15 cellular contexts compared by ENCODE assay signal in genomic region chr1:1431006-1431844, GRCh38. TPM values are rescaled to one million over a fixed set of nuclear protein-coding genes. Genes with fewer than 3 reads are reported as not detected.
DNase-seq lines count a peak whose midpoint lies in the region; ATAC-seq, FAIRE-seq and TF ChIP-seq lines count a peak whose summit lies in the region.
"Had no signal": no experiment of that assay in that cellular context is flagged by ENCODE, and none has a peak within 500 bp of the region (broad histone marks: within the 10 kb centered on the region; RNA-seq: fewer than 3 reads in every experiment).

No MANE protein-coding gene starts in this region.

- H3K27me3 Mint-ChIP-seq in MCF 10A (ENCODE audit: insufficient read depth, unreplicated experiment) = no peaks in the 10 kb centered on the region
- H3K27me3 Mint-ChIP-seq in activated CD4-positive, alpha-beta T cell treated with anti-CD3 and anti-CD28 coated beads, Interleukin-2, amount 10 ng/mL, durations not matched to agents 24 days and 14 days = peaks cover 14% of the 10 kb centered on the region

- intact Hi-C loops in breast epithelium (cut with DNase I; ENCODE audit: low total_unique reads) = loop anchor here (2.0 kb wide), 1 partner anchor 430 kb away; the partner anchor contains the start of gene HES4
- intact Hi-C loops in MCF 10A (cut with micrococcal nuclease) = no loop called here
- intact Hi-C loops in heart right ventricle (cut with DNase I) = loop anchor here in 1 of 10 donors (10.0 kb wide), 1 partner anchor 74 kb away; no protein-coding TSS in a partner anchor
- intact Hi-C loops in pancreas (cut with DNase I) = no loop called here
- intact Hi-C loops in activated CD4-positive, alpha-beta T cell treated with anti-CD3 and anti-CD28 coated beads, Interleukin-2, amount 10 ng/mL, durations not matched to agents 24 days and 14 days (cut with micrococcal nuclease) = loop anchor here (5.0 kb wide), 1 partner anchor 34 kb away; the partner anchor contains the start of gene CCNL2

- FAIRE-seq in pancreas (lab: Jason Lieb, UNC) = no peak
- FAIRE-seq: A204.1, islet of Langerhans, K562 had no signal

- ATAC-seq in heart right ventricle (peak in 4 of 8 donors; percentile 1 to 13 (median 2)), pancreas (no peak), GM18868 (IDR thresholded peaks at IDR 0.05; ENCODE audit: unreplicated experiment) (no peak)
- ATAC-seq: effector memory CD8-positive, alpha-beta T cell had no signal

- H3K36me3 Mint-ChIP-seq in MCF 10A (ENCODE audit: insufficient read depth, unreplicated experiment) = no peaks in the 10 kb centered on the region
- H3K36me3 Mint-ChIP-seq in activated CD4-positive, alpha-beta T cell treated with anti-CD3 and anti-CD28 coated beads, Interleukin-2, amount 10 ng/mL, durations not matched to agents 24 days and 14 days (ENCODE audit: low read depth) = no peaks in the 10 kb centered on the region

- DNase-seq in breast epithelium (ENCODE audit: low spot score in 2 of 2) = no peak
- no peak for DNase-seq in MCF 10A (ENCODE audit: unreplicated experiment)
- DNase-seq in heart right ventricle = no peak
- peak in 4 of 6 donors; percentile 26 to 70 (median 33) for DNase-seq in pancreas
- DNase-seq in AML-193 (lab: John Stamatoyannopoulos, UW) = no peak
- DNase-seq in activated CD4-positive, alpha-beta T cell treated with anti-CD3 and anti-CD28 coated beads, Interleukin-2, amount 10 ng/mL, durations not matched to agents 24 days and 14 days = no peak
- DNase-seq in activated CD4-positive, CD25-positive, alpha-beta regulatory T cell treated with anti-CD3 and anti-CD28 coated beads, Interleukin-2, amount 50 U/mL, for 72 hours = no peak
- DNase-seq: effector memory CD8-positive, alpha-beta T cell; GDM1 had no signal

- no peaks in the 10 kb centered on the region for H3K27me3 ChIP-seq in breast epithelium
- peaks cover 0 to 49% (median 10%) of the 10 kb centered on the region in 7 donors for H3K27me3 ChIP-seq in heart right ventricle
- H3K27me3 ChIP-seq in pancreas = no peaks in the 10 kb centered on the region

- no peaks in the 10 kb centered on the region for H3K4me1 Mint-ChIP-seq in MCF 10A (ENCODE audit: insufficient read depth, unreplicated experiment)
- H3K4me1 Mint-ChIP-seq in activated CD4-positive, alpha-beta T cell treated with anti-CD3 and anti-CD28 coated beads, Interleukin-2, amount 10 ng/mL, durations not matched to agents 24 days and 14 days = peaks cover 9% of the 10 kb centered on the region

- TF ChIP-seq POLR2A in breast epithelium (IDR thresholded peaks at IDR 0.05) = no peak

- no peaks in the 10 kb centered on the region for H3K36me3 ChIP-seq in breast epithelium
- no peaks in the 10 kb centered on the region for H3K36me3 ChIP-seq in heart right ventricle
- H3K36me3 ChIP-seq in pancreas = no peaks in the 10 kb centered on the region

- H3K4me3 ChIP-seq in breast epithelium = peak overlapping the region in 2 of 3 donors; percentile 13 to 86
- peak overlapping the region in 4 of 10 donors; percentile 8 to 19 (median 14) for H3K4me3 ChIP-seq in heart right ventricle
- H3K4me3 ChIP-seq in pancreas = no peak overlapping the region
- H3K4me3 ChIP-seq: K562 had no signal

- 46 to 48% methylated on average over 18 of the region's 18 CpGs for WGBS in heart right ventricle, 2 donors
- 51 to 65% methylated on average over 10 to 18 of the region's 18 CpGs for WGBS in pancreas, 2 donors

- CTCF ChIA-PET in MCF 10A (lab: Yijun Ruan, JAX) = interaction anchor here (2.8 kb wide), 1 partner anchor 10 kb away, joined by 11 read pairs; no protein-coding TSS in a partner anchor

- BruUV-seq in MCF 10A (replicated peaks; lab: Mats Ljungman, UMichigan) = no TSS peak

- TF ChIP-seq CTCF in breast epithelium (IDR thresholded peaks at IDR 0.05) (no peak), MCF 10A (IDR thresholded peaks at IDR 0.05; ENCODE audit: unreplicated experiment) (no peak), heart right ventricle (IDR thresholded peaks at IDR 0.05) (no peak), pancreas (IDR thresholded peaks at IDR 0.05) (no peak)

- H3K9me3 Mint-ChIP-seq in MCF 10A (ENCODE audit: unreplicated experiment) = no peaks in the 10 kb centered on the region
- no peaks in the 10 kb centered on the region for H3K9me3 Mint-ChIP-seq in activated CD4-positive, alpha-beta T cell treated with anti-CD3 and anti-CD28 coated beads, Interleukin-2, amount 10 ng/mL, durations not matched to agents 24 days and 14 days
- H3K9me3 Mint-ChIP-seq: activated T-helper 2 cell treated with anti-CD3 and anti-CD28 coated beads, Interferon-gamma antibody, Interleukin-2, Interleukin-4, amounts not matched to agents 10 μg/mL and 5 μg/mL and 100 μg/mL, durations not matched to agents 14 hours and 24 hours and 36 hours; effector memory CD8-positive, alpha-beta T cell; stimulated activated naive CD8-positive, alpha-beta T cell treated with anti-CD3 and anti-CD28 coated beads, Interleukin-15, Interleukin-2, amounts not matched to agents 100 ng/mL and 50 ng/mL, for 24 hours had no signal

- H3K4me1 ChIP-seq in breast epithelium = peaks cover 43 to 59% of the 10 kb centered on the region in 2 donors
- H3K4me1 ChIP-seq in heart right ventricle = peaks cover 46 to 76% (median 70%) of the 10 kb centered on the region in 9 donors
- peaks cover 12 to 60% (median 42%) of the 10 kb centered on the region in 3 donors for H3K4me1 ChIP-seq in pancreas

- POLR2A ChIA-PET in MCF 10A (lab: Yijun Ruan, JAX) = no interaction called here

- H3K27ac ChIP-seq in breast epithelium = peak overlapping the region; percentile 95 to 99
- peak overlapping the region; percentile 79 to 98 (median 92) for H3K27ac ChIP-seq in heart right ventricle
- H3K27ac ChIP-seq in pancreas = peak overlapping the region; percentile 81 to 96 (median 92)

- H3K27ac Mint-ChIP-seq in MCF 10A (ENCODE audit: low read depth, unreplicated experiment) = no peak overlapping the region
- no peak overlapping the region for H3K27ac Mint-ChIP-seq in activated CD4-positive, alpha-beta T cell treated with anti-CD3 and anti-CD28 coated beads, Interleukin-2, amount 10 ng/mL, durations not matched to agents 24 days and 14 days
- H3K27ac Mint-ChIP-seq: activated T-helper 2 cell treated with anti-CD3 and anti-CD28 coated beads, Interferon-gamma antibody, Interleukin-2, Interleukin-4, amounts not matched to agents 10 μg/mL and 5 μg/mL and 100 μg/mL, durations not matched to agents 14 hours and 24 hours and 36 hours; stimulated activated naive CD8-positive, alpha-beta T cell treated with anti-CD3 and anti-CD28 coated beads, Interleukin-15, Interleukin-2, amounts not matched to agents 100 ng/mL and 50 ng/mL, for 24 hours had no signal

- no peak overlapping the region for H3K4me3 Mint-ChIP-seq in MCF 10A (ENCODE audit: unreplicated experiment)
- H3K4me3 Mint-ChIP-seq in activated CD4-positive, alpha-beta T cell treated with anti-CD3 and anti-CD28 coated beads, Interleukin-2, amount 10 ng/mL, durations not matched to agents 24 days and 14 days = no peak overlapping the region
- H3K4me3 Mint-ChIP-seq: effector memory CD8-positive, alpha-beta T cell; stimulated activated naive CD8-positive, alpha-beta T cell treated with anti-CD3 and anti-CD28 coated beads, Interleukin-15, Interleukin-2, amounts not matched to agents 100 ng/mL and 50 ng/mL, for 24 hours had no signal

- H3K9me3 ChIP-seq in breast epithelium = no peaks in the 10 kb centered on the region
- H3K9me3 ChIP-seq in heart right ventricle = no peaks in the 10 kb centered on the region
- H3K9me3 ChIP-seq in pancreas = no peaks in the 10 kb centered on the region

RNA-seq across cellular contexts. Expression of gene VWA1, which starts 4.3 kb away (rescaled TPM):
- 10 to 100 TPM; 13.0 to 44.8 (median 35.7) TPM for total RNA-seq in breast epithelium
- total RNA-seq in MCF 10A (2022) = 0.37 and 0.54 TPM in 2 replicates
- total RNA-seq in heart right ventricle = 10 to 100 TPM; 10.8 to 52.8 (median 14.1) TPM
- polyA plus RNA-seq in heart right ventricle = 10 to 100 TPM; 13.9 to 27.5 TPM
- total RNA-seq in pancreas = 100 to 1,000 TPM in 2 of 6 donors, 10 to 100 TPM in 4; 25.4 to 138 (median 52.9) TPM
- 10 to 100 TPM; 53.3 to 58.7 TPM for polyA plus RNA-seq in pancreas
- 4.9 and 5.2 TPM in 2 replicates for total RNA-seq in activated CD4-positive, alpha-beta T cell treated with anti-CD3 and anti-CD28 coated beads, Interleukin-2, amount 10 ng/mL, durations not matched to agents 24 days and 14 days

RNA-seq across cellular contexts. Expression of gene ANKRD65, which starts 10.1 kb away (rescaled TPM):
- total RNA-seq in breast epithelium (10 to 100 TPM; 10.2 to 16.0 (median 12.2) TPM), MCF 10A (2022) (0.86 and 1.4 TPM in 2 replicates), heart right ventricle (1 to 10 TPM in 7 of 10 donors, under 1 TPM in 3; 0.37 to 2.5 (median 1.8) TPM), pancreas (10 to 100 TPM in 3 of 6 donors, 1 to 10 TPM in 3; 2.3 to 16.1 (median 10.7) TPM)
- polyA plus RNA-seq in heart right ventricle (1 to 10 TPM; 1.2 to 3.1 TPM), pancreas (10 to 100 TPM; 22.1 to 41.8 TPM)
- total RNA-seq in activated CD4-positive, alpha-beta T cell treated with anti-CD3 and anti-CD28 coated beads, Interleukin-2, amount 10 ng/mL, durations not matched to agents 24 days and 14 days = not detected in 2 replicates
- total RNA-seq: activated T-helper 2 cell treated with anti-CD3 and anti-CD28 coated beads, Interferon-gamma antibody, Interleukin-2, Interleukin-4, amounts not matched to agents 10 μg/mL and 5 μg/mL and 100 μg/mL, durations not matched to agents 14 hours and 24 hours and 36 hours; K562 had no signal
- polyA plus RNA-seq: K562 had no signal

RNA-seq across cellular contexts. Expression of gene ATAD3C, which starts 18.3 kb away (rescaled TPM):
- 1 to 10 TPM; 1.9 to 8.5 (median 4.3) TPM for total RNA-seq in breast epithelium
- 0.27 and 2.0 TPM in 2 replicates for total RNA-seq in MCF 10A (2022)
- total RNA-seq in heart right ventricle = 1 to 10 TPM in 5 of 10 donors, under 1 TPM in 5; 0.11 to 2.2 (median 1.2) TPM
- under 1 TPM; 0.49 to 0.66 TPM for polyA plus RNA-seq in heart right ventricle
- 1 to 10 TPM; 2.4 to 9.5 (median 5.8) TPM for total RNA-seq in pancreas
- 10 to 100 TPM; 11.4 to 22.0 TPM for polyA plus RNA-seq in pancreas
- total RNA-seq in activated CD4-positive, alpha-beta T cell treated with anti-CD3 and anti-CD28 coated beads, Interleukin-2, amount 10 ng/mL, durations not matched to agents 24 days and 14 days = 0.40 and 0.75 TPM in 2 replicates

RNA-seq across cellular contexts. Expression of gene MRPL20, which starts 24.1 kb away (rescaled TPM):
- total RNA-seq in breast epithelium (100 to 1,000 TPM; 127 to 149 (median 147) TPM), MCF 10A (2022) (131 and 137 TPM in 2 replicates), heart right ventricle (100 to 1,000 TPM; 116 to 162 (median 132) TPM), pancreas (10 to 100 TPM; 42.1 to 71.8 (median 49.1) TPM)
- polyA plus RNA-seq in heart right ventricle (100 to 1,000 TPM; 124 to 224 TPM), pancreas (100 to 1,000 TPM in 1 of 2 donors, 10 to 100 TPM in 1; 69.0 to 121 TPM)
- 187 and 194 TPM in 2 replicates for total RNA-seq in activated CD4-positive, alpha-beta T cell treated with anti-CD3 and anti-CD28 coated beads, Interleukin-2, amount 10 ng/mL, durations not matched to agents 24 days and 14 days

RNA-seq across cellular contexts. Expression of gene CCNL2, which starts 32.1 kb away (rescaled TPM):
- total RNA-seq in breast epithelium = 100 to 1,000 TPM; 170 to 325 (median 285) TPM
- total RNA-seq in MCF 10A (2022) = 230 and 248 TPM in 2 replicates
- total RNA-seq in heart right ventricle = 10 to 100 TPM; 38.5 to 77.5 (median 47.7) TPM
- polyA plus RNA-seq in heart right ventricle = 100 to 1,000 TPM in 1 of 2 donors, 10 to 100 TPM in 1; 57.3 to 243 TPM
- total RNA-seq in pancreas = 100 to 1,000 TPM in 1 of 6 donors, 10 to 100 TPM in 5; 49.2 to 124 (median 77.1) TPM
- polyA plus RNA-seq in pancreas = 100 to 1,000 TPM; 270 to 409 TPM
- total RNA-seq in activated CD4-positive, alpha-beta T cell treated with anti-CD3 and anti-CD28 coated beads, Interleukin-2, amount 10 ng/mL, durations not matched to agents 24 days and 14 days = 144 and 146 TPM in 2 replicates

Comparison
In these comparisons a context has a peak if more than half of its experiments do, and no peak if none do; other contexts are left out.
1. intact Hi-C loops: an anchor here in breast epithelium (2.0 kb wide) and activated CD4-positive, alpha-beta T cell treated with anti-CD3 and anti-CD28 coated beads, Interleukin-2, amount 10 ng/mL, durations not matched to agents 24 days and 14 days (5.0 kb wide); none called in MCF 10A and pancreas.
2. DNase-seq: peak in pancreas (4 of 6); none in breast epithelium (0 of 2), MCF 10A (single experiment), heart right ventricle (0 of 2), AML-193 (0 of 2), activated CD4-positive, alpha-beta T cell treated with anti-CD3 and anti-CD28 coated beads, Interleukin-2, amount 10 ng/mL, durations not matched to agents 24 days and 14 days (single experiment) and activated CD4-positive, CD25-positive, alpha-beta regulatory T cell treated with anti-CD3 and anti-CD28 coated beads, Interleukin-2, amount 50 U/mL, for 72 hours (single experiment).
3. H3K4me3 ChIP-seq: peak in breast epithelium (2 of 3); none in pancreas (0 of 4).
4. Peak in every context shown above with its lines, with median percentiles within 50 percentile points of each other: H3K27ac ChIP-seq.